ENCODE assay signal across 1 cellular context in the genomic region with DNA sequence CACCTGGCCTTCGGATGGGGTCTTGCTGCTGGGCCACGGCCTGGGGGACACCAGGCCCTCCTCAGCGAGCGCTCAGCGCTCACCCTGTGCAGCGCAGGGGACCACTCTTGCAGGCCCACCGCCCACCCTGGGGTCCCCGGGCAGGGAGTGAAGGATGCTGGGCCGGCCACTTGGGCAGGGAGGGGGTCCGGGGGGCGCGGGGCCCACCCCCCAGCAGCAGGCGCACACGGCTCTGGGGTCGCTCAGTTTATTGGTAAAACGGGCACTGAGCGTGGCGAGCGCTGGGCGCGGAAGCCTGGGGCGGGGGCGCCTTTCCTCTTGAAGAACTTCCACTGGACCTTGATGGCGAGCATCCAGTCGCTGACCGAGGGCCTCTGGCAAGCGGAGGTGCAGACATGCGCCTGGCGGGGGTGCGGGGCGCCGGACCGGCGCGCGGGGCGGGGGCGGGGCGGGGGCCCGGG.
TF ChIP-seq lines count a peak whose summit lies in the region.

No MANE protein-coding gene starts in this region.

TF ChIP-seq in HepG2, 621 proteins besides CTCF, POLR2A, EP300 and RAD21:
- TF ChIP-seq CHD2 (IDR thresholded peaks at IDR 0.05; ENCODE audit: low read depth, low read length) (no peak), EZH2 (conservative IDR thresholded peaks at IDR 0.05; ENCODE audit: low read depth, low read length) (0 out of 2 replicates have a peak, but pooled peaks have one; percentile 20)
TF ChIP-seq in HepG2: peak in this region for 1.
